In the genomic region with DNA sequence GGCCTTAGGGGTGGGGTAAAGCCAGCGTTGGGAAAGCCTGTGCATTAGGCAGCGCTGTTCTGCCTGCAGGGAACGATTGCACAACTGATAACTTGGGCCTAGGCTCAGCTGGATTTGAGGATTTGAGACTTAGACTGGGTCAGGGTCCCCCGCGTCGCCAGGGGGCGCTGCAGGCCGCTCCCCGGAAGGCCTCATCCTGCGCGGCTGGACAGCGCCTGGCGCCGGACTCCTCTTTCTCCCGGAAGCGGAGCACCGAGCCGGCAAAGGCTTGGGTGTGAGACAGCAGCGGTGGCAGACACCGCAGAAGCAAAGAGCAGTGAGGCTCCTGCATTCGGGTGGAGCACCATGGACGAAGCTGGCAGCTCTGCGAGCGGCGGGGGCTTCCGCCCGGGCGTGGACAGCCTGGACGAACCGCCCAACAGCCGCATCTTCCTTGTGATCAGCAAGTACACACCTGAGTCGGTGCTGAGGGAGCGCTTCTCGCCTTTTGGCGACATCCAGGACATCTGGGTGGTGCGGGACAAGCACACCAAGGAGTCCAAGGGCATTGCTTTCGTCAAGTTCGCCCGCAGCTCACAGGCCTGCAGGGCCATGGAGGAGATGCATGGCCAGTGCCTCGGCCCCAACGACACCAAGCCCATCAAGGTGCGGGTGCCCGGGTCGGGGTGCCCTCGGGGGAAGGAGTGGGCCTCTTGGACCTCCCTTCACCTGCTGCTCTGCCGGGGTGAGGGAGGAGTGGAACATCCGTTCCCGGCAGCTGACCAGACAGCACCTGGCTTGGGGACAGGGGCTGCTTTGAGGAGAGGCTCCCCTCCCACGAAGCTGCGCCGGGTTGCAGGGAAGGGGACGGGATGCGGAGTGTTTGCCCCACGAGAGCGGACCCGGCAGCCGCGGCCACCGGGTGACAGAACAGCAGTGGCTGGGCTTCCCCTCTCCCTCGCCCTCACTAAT, we compare ENCODE assay signal across 1 cellular context.
TF ChIP-seq lines count a peak whose summit lies in the region.

A gene with protein sequence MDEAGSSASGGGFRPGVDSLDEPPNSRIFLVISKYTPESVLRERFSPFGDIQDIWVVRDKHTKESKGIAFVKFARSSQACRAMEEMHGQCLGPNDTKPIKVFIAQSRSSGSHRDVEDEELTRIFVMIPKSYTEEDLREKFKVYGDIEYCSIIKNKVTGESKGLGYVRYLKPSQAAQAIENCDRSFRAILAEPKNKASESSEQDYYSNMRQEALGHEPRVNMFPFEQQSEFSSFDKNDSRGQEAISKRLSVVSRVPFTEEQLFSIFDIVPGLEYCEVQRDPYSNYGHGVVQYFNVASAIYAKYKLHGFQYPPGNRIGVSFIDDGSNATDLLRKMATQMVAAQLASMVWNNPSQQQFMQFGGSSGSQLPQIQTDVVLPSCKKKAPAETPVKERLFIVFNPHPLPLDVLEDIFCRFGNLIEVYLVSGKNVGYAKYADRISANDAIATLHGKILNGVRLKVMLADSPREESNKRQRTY (plus strand): TSS at position 236 of the 951 bp plus-strand sequence. CDS start 110 bp downstream, at position 346.

TF ChIP-seq in K562, 482 proteins besides CTCF, POLR2A, EP300 and RAD21 (continued from another document and continues in another):
- TF ChIP-seq ZNF324 (CRISPR knock-in tag; IDR thresholded peaks at IDR 0.05) (no peak), ESRRA (IDR thresholded peaks at IDR 0.05; ENCODE audit: borderline replicate concordance, low read depth) (peak; percentile 69), ZNF668 (CRISPR knock-in tag; IDR thresholded peaks at IDR 0.05) (no peak), JUN (IDR thresholded peaks at IDR 0.05; ENCODE audit: borderline replicate concordance, low read depth, low read length) (peak; percentile 32; the same call in 1 of the 2 replicates), JUN (CRISPR knock-in tag; IDR thresholded peaks at IDR 0.05; ENCODE audit: borderline replicate concordance) (no peak), ESRRB (CRISPR knock-in tag; IDR thresholded peaks at IDR 0.05; ENCODE audit: borderline replicate concordance) (no peak), ZNF57 (CRISPR knock-in tag; IDR thresholded peaks at IDR 0.05) (no peak), MTA1 (IDR thresholded peaks at IDR 0.05; ENCODE audit: borderline replicate concordance) (0 out of 2 replicates have a peak, but pooled peaks have one; percentile 25), SRSF7 (optimal IDR thresholded peaks at IDR 0.05; ENCODE audit: low read depth, low read length) (no peak), CCNT2 (IDR thresholded peaks at IDR 0.05; ENCODE audit: borderline replicate concordance, extremely low read depth, insufficient read length, low read depth, low read length) (peak; percentile 88), NFXL1 (CRISPR knock-in tag; IDR thresholded peaks at IDR 0.05) (no peak), ZSCAN29 (IDR thresholded peaks at IDR 0.05) (no peak), NFATC3 (IDR thresholded peaks at IDR 0.05) (no peak), HDAC3 (IDR thresholded peaks at IDR 0.05; ENCODE audit: borderline replicate concordance, partially characterized antibody) (no peak), ETV5 (CRISPR knock-in tag; IDR thresholded peaks at IDR 0.05; ENCODE audit: low read depth) (peak; percentile 99), SP1 (CRISPR knock-in tag; IDR thresholded peaks at IDR 0.05) (peak; percentile 92), ZNF445 (CRISPR knock-in tag; IDR thresholded peaks at IDR 0.05; ENCODE audit: low read depth) (no peak), CREM (IDR thresholded peaks at IDR 0.05; ENCODE audit: low read depth) (peak; percentile 81), SREBF2 (CRISPR knock-in tag; IDR thresholded peaks at IDR 0.05) (no peak), SNRNP70 (optimal IDR thresholded peaks at IDR 0.05; ENCODE audit: low read depth, low read length) (no peak), ZNF583 (CRISPR knock-in tag; IDR thresholded peaks at IDR 0.05) (no peak), MAFG (tag; conservative IDR thresholded peaks at IDR 0.05) (no peak), RFX5 (IDR thresholded peaks at IDR 0.05; ENCODE audit: low read depth, low read length) (no peak), SIX5 (IDR thresholded peaks at IDR 0.05; ENCODE audit: borderline replicate concordance in 1 of 2, insufficient read depth in 1 of 2, low read depth in 1 of 2, low read length in 2 of 2) (peak; percentile 7 to 24; a peak in 1 of 4 replicates), CREB1 (IDR thresholded peaks at IDR 0.05) (peak; percentile 68), CREB1 (CRISPR knock-in tag; IDR thresholded peaks at IDR 0.05) (peak; percentile 61), ZC3H11A (IDR thresholded peaks at IDR 0.05; ENCODE audit: low read depth, low read length) (no peak), POLR2H (tag; IDR thresholded peaks at IDR 0.05; ENCODE audit: low read depth) (no peak), TBP (optimal IDR thresholded peaks at IDR 0.05; ENCODE audit: low read depth, low read length) (peak; percentile 78), SIRT6 (IDR thresholded peaks at IDR 0.05; ENCODE audit: low read depth, low read length) (no peak), RBFOX2 (IDR thresholded peaks at IDR 0.05; ENCODE audit: low read depth, low read length) (peak; percentile 93), TEAD1 (CRISPR knock-in tag; IDR thresholded peaks at IDR 0.05) (peak in 1 of 2 experiments; percentile 33; a peak in 1 of 4 replicates), CHD2 (IDR thresholded peaks at IDR 0.05; ENCODE audit: low read depth, low read length) (no peak), TARDBP (IDR thresholded peaks at IDR 0.05) (0 out of 2 replicates have a peak, but pooled peaks have one; percentile 79)
- TF ChIP-seq, protein P1, sequence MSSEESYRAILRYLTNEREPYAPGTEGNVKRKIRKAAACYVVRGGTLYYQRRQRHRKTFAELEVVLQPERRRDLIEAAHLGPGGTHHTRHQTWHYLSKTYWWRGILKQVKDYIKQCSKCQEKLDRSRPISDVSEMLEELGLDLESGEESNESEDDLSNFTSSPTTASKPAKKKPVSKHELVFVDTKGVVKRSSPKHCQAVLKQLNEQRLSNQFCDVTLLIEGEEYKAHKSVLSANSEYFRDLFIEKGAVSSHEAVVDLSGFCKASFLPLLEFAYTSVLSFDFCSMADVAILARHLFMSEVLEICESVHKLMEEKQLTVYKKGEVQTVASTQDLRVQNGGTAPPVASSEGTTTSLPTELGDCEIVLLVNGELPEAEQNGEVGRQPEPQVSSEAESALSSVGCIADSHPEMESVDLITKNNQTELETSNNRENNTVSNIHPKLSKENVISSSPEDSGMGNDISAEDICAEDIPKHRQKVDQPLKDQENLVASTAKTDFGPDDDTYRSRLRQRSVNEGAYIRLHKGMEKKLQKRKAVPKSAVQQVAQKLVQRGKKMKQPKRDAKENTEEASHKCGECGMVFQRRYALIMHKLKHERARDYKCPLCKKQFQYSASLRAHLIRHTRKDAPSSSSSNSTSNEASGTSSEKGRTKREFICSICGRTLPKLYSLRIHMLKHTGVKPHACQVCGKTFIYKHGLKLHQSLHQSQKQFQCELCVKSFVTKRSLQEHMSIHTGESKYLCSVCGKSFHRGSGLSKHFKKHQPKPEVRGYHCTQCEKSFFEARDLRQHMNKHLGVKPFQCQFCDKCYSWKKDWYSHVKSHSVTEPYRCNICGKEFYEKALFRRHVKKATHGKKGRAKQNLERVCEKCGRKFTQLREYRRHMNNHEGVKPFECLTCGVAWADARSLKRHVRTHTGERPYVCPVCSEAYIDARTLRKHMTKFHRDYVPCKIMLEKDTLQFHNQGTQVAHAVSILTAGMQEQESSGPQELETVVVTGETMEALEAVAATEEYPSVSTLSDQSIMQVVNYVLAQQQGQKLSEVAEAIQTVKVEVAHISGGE (CRISPR knock-in tag; IDR thresholded peaks at IDR 0.05): peak in 2 of 3 experiments; percentile 35 to 87; a peak in 3 of 6 replicates
- TF ChIP-seq, protein P2, sequence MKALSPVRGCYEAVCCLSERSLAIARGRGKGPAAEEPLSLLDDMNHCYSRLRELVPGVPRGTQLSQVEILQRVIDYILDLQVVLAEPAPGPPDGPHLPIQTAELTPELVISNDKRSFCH (CRISPR knock-in tag; IDR thresholded peaks at IDR 0.05): no peak
- TF ChIP-seq, protein P2 (tag; IDR thresholded peaks at IDR 0.05): peak; percentile 69; the same call in 1 of the 2 replicates
- TF ChIP-seq, protein P3, sequence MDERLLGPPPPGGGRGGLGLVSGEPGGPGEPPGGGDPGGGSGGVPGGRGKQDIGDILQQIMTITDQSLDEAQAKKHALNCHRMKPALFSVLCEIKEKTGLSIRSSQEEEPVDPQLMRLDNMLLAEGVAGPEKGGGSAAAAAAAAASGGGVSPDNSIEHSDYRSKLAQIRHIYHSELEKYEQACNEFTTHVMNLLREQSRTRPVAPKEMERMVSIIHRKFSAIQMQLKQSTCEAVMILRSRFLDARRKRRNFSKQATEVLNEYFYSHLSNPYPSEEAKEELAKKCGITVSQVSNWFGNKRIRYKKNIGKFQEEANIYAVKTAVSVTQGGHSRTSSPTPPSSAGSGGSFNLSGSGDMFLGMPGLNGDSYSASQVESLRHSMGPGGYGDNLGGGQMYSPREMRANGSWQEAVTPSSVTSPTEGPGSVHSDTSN (CRISPR knock-in tag; IDR thresholded peaks at IDR 0.05; ENCODE audit: low read depth): no peak
- TF ChIP-seq, protein P3 (tag; conservative IDR thresholded peaks at IDR 0.05; ENCODE audit: low read depth): no peak
- TF ChIP-seq, protein P4, sequence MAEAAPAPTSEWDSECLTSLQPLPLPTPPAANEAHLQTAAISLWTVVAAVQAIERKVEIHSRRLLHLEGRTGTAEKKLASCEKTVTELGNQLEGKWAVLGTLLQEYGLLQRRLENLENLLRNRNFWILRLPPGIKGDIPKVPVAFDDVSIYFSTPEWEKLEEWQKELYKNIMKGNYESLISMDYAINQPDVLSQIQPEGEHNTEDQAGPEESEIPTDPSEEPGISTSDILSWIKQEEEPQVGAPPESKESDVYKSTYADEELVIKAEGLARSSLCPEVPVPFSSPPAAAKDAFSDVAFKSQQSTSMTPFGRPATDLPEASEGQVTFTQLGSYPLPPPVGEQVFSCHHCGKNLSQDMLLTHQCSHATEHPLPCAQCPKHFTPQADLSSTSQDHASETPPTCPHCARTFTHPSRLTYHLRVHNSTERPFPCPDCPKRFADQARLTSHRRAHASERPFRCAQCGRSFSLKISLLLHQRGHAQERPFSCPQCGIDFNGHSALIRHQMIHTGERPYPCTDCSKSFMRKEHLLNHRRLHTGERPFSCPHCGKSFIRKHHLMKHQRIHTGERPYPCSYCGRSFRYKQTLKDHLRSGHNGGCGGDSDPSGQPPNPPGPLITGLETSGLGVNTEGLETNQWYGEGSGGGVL (CRISPR knock-in tag; IDR thresholded peaks at IDR 0.05): no peak
- TF ChIP-seq, protein P5, sequence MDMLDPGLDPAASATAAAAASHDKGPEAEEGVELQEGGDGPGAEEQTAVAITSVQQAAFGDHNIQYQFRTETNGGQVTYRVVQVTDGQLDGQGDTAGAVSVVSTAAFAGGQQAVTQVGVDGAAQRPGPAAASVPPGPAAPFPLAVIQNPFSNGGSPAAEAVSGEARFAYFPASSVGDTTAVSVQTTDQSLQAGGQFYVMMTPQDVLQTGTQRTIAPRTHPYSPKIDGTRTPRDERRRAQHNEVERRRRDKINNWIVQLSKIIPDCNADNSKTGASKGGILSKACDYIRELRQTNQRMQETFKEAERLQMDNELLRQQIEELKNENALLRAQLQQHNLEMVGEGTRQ (CRISPR knock-in tag; IDR thresholded peaks at IDR 0.05): no peak
- TF ChIP-seq, protein P6, sequence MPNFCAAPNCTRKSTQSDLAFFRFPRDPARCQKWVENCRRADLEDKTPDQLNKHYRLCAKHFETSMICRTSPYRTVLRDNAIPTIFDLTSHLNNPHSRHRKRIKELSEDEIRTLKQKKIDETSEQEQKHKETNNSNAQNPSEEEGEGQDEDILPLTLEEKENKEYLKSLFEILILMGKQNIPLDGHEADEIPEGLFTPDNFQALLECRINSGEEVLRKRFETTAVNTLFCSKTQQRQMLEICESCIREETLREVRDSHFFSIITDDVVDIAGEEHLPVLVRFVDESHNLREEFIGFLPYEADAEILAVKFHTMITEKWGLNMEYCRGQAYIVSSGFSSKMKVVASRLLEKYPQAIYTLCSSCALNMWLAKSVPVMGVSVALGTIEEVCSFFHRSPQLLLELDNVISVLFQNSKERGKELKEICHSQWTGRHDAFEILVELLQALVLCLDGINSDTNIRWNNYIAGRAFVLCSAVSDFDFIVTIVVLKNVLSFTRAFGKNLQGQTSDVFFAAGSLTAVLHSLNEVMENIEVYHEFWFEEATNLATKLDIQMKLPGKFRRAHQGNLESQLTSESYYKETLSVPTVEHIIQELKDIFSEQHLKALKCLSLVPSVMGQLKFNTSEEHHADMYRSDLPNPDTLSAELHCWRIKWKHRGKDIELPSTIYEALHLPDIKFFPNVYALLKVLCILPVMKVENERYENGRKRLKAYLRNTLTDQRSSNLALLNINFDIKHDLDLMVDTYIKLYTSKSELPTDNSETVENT (CRISPR knock-in tag; IDR thresholded peaks at IDR 0.05): peak; percentile 98
- TF ChIP-seq, protein P7, sequence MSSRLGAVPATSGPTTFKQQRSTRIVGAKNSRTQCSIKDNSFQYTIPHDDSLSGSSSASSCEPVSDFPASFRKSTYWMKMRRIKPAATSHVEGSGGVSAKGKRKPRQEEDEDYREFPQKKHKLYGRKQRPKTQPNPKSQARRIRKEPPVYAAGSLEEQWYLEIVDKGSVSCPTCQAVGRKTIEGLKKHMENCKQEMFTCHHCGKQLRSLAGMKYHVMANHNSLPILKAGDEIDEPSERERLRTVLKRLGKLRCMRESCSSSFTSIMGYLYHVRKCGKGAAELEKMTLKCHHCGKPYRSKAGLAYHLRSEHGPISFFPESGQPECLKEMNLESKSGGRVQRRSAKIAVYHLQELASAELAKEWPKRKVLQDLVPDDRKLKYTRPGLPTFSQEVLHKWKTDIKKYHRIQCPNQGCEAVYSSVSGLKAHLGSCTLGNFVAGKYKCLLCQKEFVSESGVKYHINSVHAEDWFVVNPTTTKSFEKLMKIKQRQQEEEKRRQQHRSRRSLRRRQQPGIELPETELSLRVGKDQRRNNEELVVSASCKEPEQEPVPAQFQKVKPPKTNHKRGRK (tag; IDR thresholded peaks at IDR 0.05): no peak
- TF ChIP-seq, protein P8, sequence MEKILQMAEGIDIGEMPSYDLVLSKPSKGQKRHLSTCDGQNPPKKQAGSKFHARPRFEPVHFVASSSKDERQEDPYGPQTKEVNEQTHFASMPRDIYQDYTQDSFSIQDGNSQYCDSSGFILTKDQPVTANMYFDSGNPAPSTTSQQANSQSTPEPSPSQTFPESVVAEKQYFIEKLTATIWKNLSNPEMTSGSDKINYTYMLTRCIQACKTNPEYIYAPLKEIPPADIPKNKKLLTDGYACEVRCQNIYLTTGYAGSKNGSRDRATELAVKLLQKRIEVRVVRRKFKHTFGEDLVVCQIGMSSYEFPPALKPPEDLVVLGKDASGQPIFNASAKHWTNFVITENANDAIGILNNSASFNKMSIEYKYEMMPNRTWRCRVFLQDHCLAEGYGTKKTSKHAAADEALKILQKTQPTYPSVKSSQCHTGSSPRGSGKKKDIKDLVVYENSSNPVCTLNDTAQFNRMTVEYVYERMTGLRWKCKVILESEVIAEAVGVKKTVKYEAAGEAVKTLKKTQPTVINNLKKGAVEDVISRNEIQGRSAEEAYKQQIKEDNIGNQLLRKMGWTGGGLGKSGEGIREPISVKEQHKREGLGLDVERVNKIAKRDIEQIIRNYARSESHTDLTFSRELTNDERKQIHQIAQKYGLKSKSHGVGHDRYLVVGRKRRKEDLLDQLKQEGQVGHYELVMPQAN (IDR thresholded peaks at IDR 0.05; ENCODE audit: borderline replicate concordance): peak; percentile 81; the same call in 1 of the 2 replicates
